In genomic region chr1:15526021-15526489, GRCh38 we compare ENCODE assay signal across 8 cellular contexts. TPM values are rescaled to one million over a fixed set of nuclear protein-coding genes. Genes with fewer than 3 reads are reported as not detected.
DNase-seq lines count a peak whose midpoint lies in the region; ATAC-seq, FAIRE-seq and TF ChIP-seq lines count a peak whose summit lies in the region.

No MANE protein-coding gene starts in this region.

- no peak overlapping the region for H2BK5ac ChIP-seq in mesendoderm (ENCODE audit: low read length)

- POLR2A ChIA-PET in GM12878 (lab: Charles Lee): interaction anchor here (0.6 to 1.9 kb wide), 8 partner anchors 54 to 358 kb away, joined by 3 to 8 read pairs (median 4); partner anchors contain the start of gene DDI2

- H3K18ac ChIP-seq in mesendoderm (ENCODE audit: low read length): no peak overlapping the region

- no peak for ATAC-seq in heart left ventricle
- no peak for ATAC-seq in Right ventricle myocardium inferior
- ATAC-seq in GM12878: no peak
- ATAC-seq in HG03571 (IDR thresholded peaks at IDR 0.05; ENCODE audit: unreplicated experiment): no peak
- ATAC-seq in HG03097 (IDR thresholded peaks at IDR 0.05; ENCODE audit: low FRiP score, unreplicated experiment): no peak

- no peak for TF ChIP-seq EP300 in GM12878 (IDR thresholded peaks at IDR 0.05; ENCODE audit: borderline replicate concordance in 1 of 2, control insufficient read depth in 1 of 2, low read depth in 2 of 2, low read length in 2 of 2)

- H3K79me2 ChIP-seq in GM12878 (ENCODE audit: control insufficient read depth, insufficient read depth, low read length) (peaks cover 13% of the 10 kb centered on the region), mesendoderm (ENCODE audit: control insufficient read depth, insufficient read depth, low read length) (peaks cover 4% of the 10 kb centered on the region)

- H2BK120ac ChIP-seq in mesendoderm (ENCODE audit: low read depth, low read length): no peak overlapping the region

- no peaks in the 10 kb centered on the region for H4K20me1 ChIP-seq in GM12878 (ENCODE audit: control insufficient read depth, insufficient read depth)

- H3K36me3 ChIP-seq in heart left ventricle: peaks cover 0 to 21% (median 8%) of the 10 kb centered on the region in 9 donors
- no peaks in the 10 kb centered on the region; a peak in 1 of 4 replicates for H3K36me3 ChIP-seq in GM12878 (ENCODE audit: control insufficient read depth in 2 of 2, insufficient read depth in 2 of 2, low read length in 1 of 2)
- H3K36me3 ChIP-seq in mesendoderm (ENCODE audit: control insufficient read depth, insufficient read depth, low read length): no peaks in the 10 kb centered on the region
- H3K36me3 ChIP-seq in urinary bladder (ENCODE audit: insufficient read depth): no peaks in the 10 kb centered on the region

- in situ Hi-C loops in GM12878 (cut with MboI): no loop called here

- no peak overlapping the region for H3K56ac ChIP-seq in mesendoderm (ENCODE audit: low read length)

- H3K27me3 ChIP-seq in heart left ventricle (no peaks in the 10 kb centered on the region), GM12878 (replicated peaks in 1 of 2; ENCODE audit: control insufficient read depth in 2 of 2, insufficient read depth in 2 of 2, low read length in 1 of 2) (no peaks in the 10 kb centered on the region), mesendoderm (ENCODE audit: insufficient read depth, low read length, poor library complexity) (no peaks in the 10 kb centered on the region)

- H3K79me1 ChIP-seq in mesendoderm (ENCODE audit: low read length): peaks cover 6% of the 10 kb centered on the region

- BruUV-seq in GM12878 (replicated peaks; lab: Mats Ljungman, UMichigan): no TSS peak

- SMC1A ChIA-PET in GM12878 (lab: Charles Lee; ENCODE audit: uncharacterized antibody, unreplicated experiment): interaction anchor here (1.3 to 1.8 kb wide), 3 partner anchors 9 to 101 kb away, joined by 3 to 8 read pairs (median 4); no protein-coding TSS in a partner anchor

- H3K4me3 ChIP-seq in heart left ventricle (peak overlapping the region in 10 of 12 donors; percentile 10 to 100 (median 75)), GM12878 (peak overlapping the region; percentile 70), mesendoderm (ENCODE audit: low read length) (no peak overlapping the region), urinary bladder (ENCODE audit: low read depth, low read length) (no peak overlapping the region)

- H2AK5ac ChIP-seq in mesendoderm (ENCODE audit: low read length): no peak overlapping the region

- H3K9ac ChIP-seq in GM12878 (ENCODE audit: control insufficient read depth, insufficient read depth, low read length) (peak overlapping the region; percentile 20), mesendoderm (ENCODE audit: low read length) (no peak overlapping the region)

- H4K8ac ChIP-seq in mesendoderm (ENCODE audit: low read depth, low read length): no peak overlapping the region

- no peak for TF ChIP-seq POLR2A in heart left ventricle (IDR thresholded peaks at IDR 0.05)
- TF ChIP-seq POLR2A in GM12878 (IDR thresholded peaks at IDR 0.05; ENCODE audit: low read depth, low read length): no peak

- H3K4ac ChIP-seq in mesendoderm (ENCODE audit: low read depth, low read length): no peak overlapping the region

- WGBS in heart left ventricle, 4 donors: 10 to 14% (median 12%) methylated on average over 9 of the region's 9 CpGs
- 11% methylated on average over 9 of the region's 9 CpGs for WGBS in GM12878 (ENCODE audit: insufficient coverage, insufficient replicate concordance, low lambda C conversion rate, missing lambda C conversion rate)
- WGBS in mesendoderm (ENCODE audit: extremely low coverage, insufficient coverage, low lambda C conversion rate): no CpG with 5 or more reads among the region's 9 CpGs
- 9% methylated on average over 9 of the region's 9 CpGs for WGBS in urinary bladder

- peaks cover 8 to 47% (median 29%) of the 10 kb centered on the region in 12 donors for H3K4me1 ChIP-seq in heart left ventricle
- H3K4me1 ChIP-seq in GM12878 (ENCODE audit: control insufficient read depth, insufficient read depth, low read length): peaks cover 9% of the 10 kb centered on the region; the same call in 1 of the 2 replicates
- peaks cover 4% of the 10 kb centered on the region for H3K4me1 ChIP-seq in mesendoderm (ENCODE audit: control insufficient read depth, low read depth, low read length)
- no peaks in the 10 kb centered on the region for H3K4me1 ChIP-seq in urinary bladder (ENCODE audit: insufficient read depth)

- RAD21 ChIA-PET in GM12878 (lab: Charles Lee; ENCODE audit: unreplicated experiment): interaction anchor here (1.3 kb wide), 2 partner anchors 92 to 114 kb away, joined by 3 to 5 read pairs; partner anchors contain the start of gene DDI2

- FAIRE-seq in GM12878 (lab: Jason Lieb, UNC): no peak

- CTCF ChIA-PET in GM12878 (lab: Yijun Ruan, JAX): interaction anchor here (0.5 to 1.4 kb wide), 3 partner anchors 9 to 137 kb away, joined by 3 to 4 read pairs (median 3); no protein-coding TSS in a partner anchor

- intact Hi-C loops in heart left ventricle (cut with DNase I) (loop anchor here in 3 of 10 donors (1.0 to 10.0 kb wide), 5 partner anchors 76 to 841 kb away; partner anchors contain the start of genes DDI2 (in 3 of the 3) and SZRD1 (in 1 of the 3)), Right ventricle myocardium inferior (cut with DNase I) (loop anchor here (5.0 kb wide), 1 partner anchor 91 kb away; the partner anchor contains the start of gene DDI2), GM12878 (cut with micrococcal nuclease; ENCODE audit: unreplicated experiment) (loop anchor here (2.0 to 10.0 kb wide), 3 partner anchors 91 to 449 kb away; partner anchors contain the start of genes DDI2, SPEN and ZBTB17)

- H2BK15ac ChIP-seq in mesendoderm (replicated peaks; ENCODE audit: low read depth): no peak overlapping the region

- no peak overlapping the region for H3K23ac ChIP-seq in mesendoderm (ENCODE audit: low read length)

- H3K9me3 ChIP-seq in heart left ventricle (no peaks in the 10 kb centered on the region), GM12878 (replicated peaks; ENCODE audit: control insufficient read depth, insufficient read depth, low read length) (no peaks in the 10 kb centered on the region)

- no peak overlapping the region for H4K5ac ChIP-seq in mesendoderm (ENCODE audit: low read length)

- DNase-seq in heart left ventricle (peak in 1 of 5 donors; percentile 50), Right ventricle myocardium inferior (ENCODE audit: missing footprints) (no peak), GM12878 (ENCODE audit: low read depth, low spot score) (no peak), mesendoderm (no peak), amygdala (lab: John Stamatoyannopoulos, UW) (no peak)

- peak overlapping the region; percentile 24 to 99 (median 96) for H3K27ac ChIP-seq in heart left ventricle
- H3K27ac ChIP-seq in GM12878 (ENCODE audit: control insufficient read depth, insufficient read depth): no peak overlapping the region
- H3K27ac ChIP-seq in mesendoderm (ENCODE audit: low read depth, low read length): no peak overlapping the region
- peak overlapping the region; percentile 90 for H3K27ac ChIP-seq in urinary bladder (ENCODE audit: low read depth)

- peak overlapping the region; percentile 98 for H3K4me2 ChIP-seq in GM12878 (ENCODE audit: control insufficient read depth, insufficient read depth)
- peak overlapping the region; percentile 2 for H3K4me2 ChIP-seq in mesendoderm (ENCODE audit: low read length)

- H2AFZ ChIP-seq in GM12878 (ENCODE audit: control insufficient read depth, low read depth, low read length): peak overlapping the region; percentile 93

- no peak for TF ChIP-seq RAD21 in GM12878 (IDR thresholded peaks at IDR 0.05; ENCODE audit: insufficient read depth, low read depth, low read length)

- no peak for TF ChIP-seq CTCF in heart left ventricle (IDR thresholded peaks at IDR 0.05)
- TF ChIP-seq CTCF in GM12878 (IDR thresholded peaks at IDR 0.05 in 2 of 3, conservative IDR thresholded peaks at IDR 0.05 in 1 of 3; ENCODE audit: control insufficient read depth in 2 of 3, extremely low read depth in 1 of 3, insufficient read depth in 1 of 3, low read depth in 3 of 3, low read length in 3 of 3): no peak; a peak in 1 of 6 replicates

RNA-seq across cellular contexts. Expression of gene DNAJC16, which starts 0.6 kb away (rescaled TPM):
- 10 to 100 TPM; 11.9 to 22.8 (median 19.1) TPM for total RNA-seq in heart left ventricle
- polyA plus RNA-seq in heart left ventricle: 10 to 100 TPM in 1 of 2 donors, 1 to 10 TPM in 1; 4.2 to 10.3 TPM
- 14.6 TPM for total RNA-seq in Right ventricle myocardium inferior
- 36.5 and 37.0 TPM in 2 replicates for total RNA-seq in GM12878 (2013; cell fraction: nucleolus; rRNA removed)
- total RNA-seq in GM12878 (2014; rRNA removed): 12.2 and 12.7 TPM in 2 replicates
- 9.4 and 10.3 TPM in 2 replicates for total RNA-seq in GM12878 (2014; rRNA removed; fragmentation: Illumina TruSeq; extraction: Trizol)
- 10.3 and 11.8 TPM in 2 replicates for total RNA-seq in GM12878 (2021)
- polyA plus RNA-seq in GM12878 (2011; ENCODE audit: low read depth): 2.7 TPM
- 8.6 and 10.6 TPM in 2 replicates for polyA plus RNA-seq in GM12878 (2011; rRNA removed)
- 5.0 and 7.7 TPM in 2 replicates for polyA plus RNA-seq in GM12878 (2011; cell fraction: cytosol; rRNA removed)
- 7.1 and 10.2 TPM in 2 replicates for polyA plus RNA-seq in GM12878 (2011; cell fraction: nucleus; rRNA removed)
- polyA plus RNA-seq in GM12878 (2012): 3.7 and 5.3 TPM in 2 replicates
- polyA plus RNA-seq in GM12878 (2014; fragmentation: Illumina TruSeq; extraction: Trizol): 8.5 and 10.7 TPM in 2 replicates
- polyA plus RNA-seq in GM12878 (2014; fragmentation: Nextera tagmentation; extraction: Ambion mirVana): 1 to 10 TPM; 2.4 to 4.4 TPM
- polyA plus RNA-seq in GM12878 (2014; rRNA removed): 7.0 and 7.1 TPM in 2 replicates
- polyA plus RNA-seq in GM12878 (2016; fragmentation: Nextera tagmentation; extraction: Ambion mirVana): 1 to 10 TPM; 6.8 to 6.9 TPM
- 10.9 and 16.5 TPM in 2 replicates for polyA minus RNA-seq in GM12878 (2011; rRNA and poly(A)+ RNA removed)
- polyA minus RNA-seq in GM12878 (2011; cell fraction: cytosol; rRNA and poly(A)+ RNA removed): 7.1 and 10.0 TPM in 2 replicates
- polyA minus RNA-seq in GM12878 (2011; cell fraction: nucleus; rRNA and poly(A)+ RNA removed): 2.9 and 6.0 TPM in 2 replicates
- polyA plus RNA-seq in mesendoderm (2013, experiment 1 of 2): 6.8 TPM
- polyA plus RNA-seq in mesendoderm (2013, experiment 2 of 2): 6.7 TPM
- total RNA-seq in urinary bladder: 18.7 TPM
- polyA plus RNA-seq in urinary bladder: 5.6 TPM

RNA-seq across cellular contexts. Expression of gene CASP9, which starts 2.0 kb away (rescaled TPM):
- total RNA-seq in heart left ventricle (10 to 100 TPM in 6 of 9 donors, 1 to 10 TPM in 3; 8.6 to 15.9 (median 11.8) TPM), Right ventricle myocardium inferior (11.2 TPM), GM12878 (2014; rRNA removed) (7.6 and 8.7 TPM in 2 replicates), GM12878 (2014; rRNA removed; fragmentation: Illumina TruSeq; extraction: Trizol) (6.3 and 6.5 TPM in 2 replicates), GM12878 (2021) (8.5 and 10.8 TPM in 2 replicates), urinary bladder (9.3 TPM)
- polyA plus RNA-seq in heart left ventricle (10 to 100 TPM; 11.5 to 16.9 TPM), GM12878 (2011; rRNA removed) (10.1 and 14.6 TPM in 2 replicates), GM12878 (2014; fragmentation: Illumina TruSeq; extraction: Trizol) (7.9 and 8.2 TPM in 2 replicates), GM12878 (2014; fragmentation: Nextera tagmentation; extraction: Ambion mirVana) (1 to 10 TPM; 2.7 to 3.9 TPM), GM12878 (2014; rRNA removed) (8.8 and 9.8 TPM in 2 replicates), GM12878 (2016; fragmentation: Nextera tagmentation; extraction: Ambion mirVana) (1 to 10 TPM; 7.2 to 7.6 TPM), urinary bladder (15.4 TPM)
- 9.2 and 9.5 TPM in 2 replicates for total RNA-seq in GM12878 (2013; cell fraction: nucleolus; rRNA removed)
- polyA plus RNA-seq in GM12878 (2011; ENCODE audit: low read depth): 5.6 TPM
- polyA plus RNA-seq in GM12878 (2011; cell fraction: cytosol; rRNA removed): 20.3 and 21.5 TPM in 2 replicates
- 17.7 and 18.3 TPM in 2 replicates for polyA plus RNA-seq in GM12878 (2011; cell fraction: nucleus; rRNA removed)
- 6.6 and 6.7 TPM in 2 replicates for polyA plus RNA-seq in GM12878 (2012)
- 13.1 and 16.9 TPM in 2 replicates for polyA minus RNA-seq in GM12878 (2011; rRNA and poly(A)+ RNA removed)
- polyA minus RNA-seq in GM12878 (2011; cell fraction: cytosol; rRNA and poly(A)+ RNA removed): 10.6 and 11.2 TPM in 2 replicates
- 4.2 and 6.9 TPM in 2 replicates for polyA minus RNA-seq in GM12878 (2011; cell fraction: nucleus; rRNA and poly(A)+ RNA removed)
- 5.2 TPM for polyA plus RNA-seq in mesendoderm (2013, experiment 1 of 2)
- 5.6 TPM for polyA plus RNA-seq in mesendoderm (2013, experiment 2 of 2)

RNA-seq across cellular contexts. Expression of gene CELA2B, which starts 50.2 kb away (rescaled TPM):
- total RNA-seq in heart left ventricle (not detected), Right ventricle myocardium inferior (not detected), GM12878 (2014; rRNA removed) (not detected in 2 replicates), GM12878 (2014; rRNA removed; fragmentation: Illumina TruSeq; extraction: Trizol) (not detected in 2 replicates), GM12878 (2021) (0.27 TPM in 1 of 2 replicates, not detected in the other), urinary bladder (0.32 TPM)
- polyA plus RNA-seq in heart left ventricle (not detected), GM12878 (2011; rRNA removed) (not detected in 2 replicates), GM12878 (2014; fragmentation: Illumina TruSeq; extraction: Trizol) (not detected in 2 replicates), GM12878 (2014; fragmentation: Nextera tagmentation; extraction: Ambion mirVana) (not detected), GM12878 (2014; rRNA removed) (not detected in 2 replicates), GM12878 (2016; fragmentation: Nextera tagmentation; extraction: Ambion mirVana) (not detected), urinary bladder (not detected)
- total RNA-seq in GM12878 (2013; cell fraction: nucleolus; rRNA removed): not detected in 2 replicates
- not detected for polyA plus RNA-seq in GM12878 (2011; ENCODE audit: low read depth)
- polyA plus RNA-seq in GM12878 (2011; cell fraction: cytosol; rRNA removed): not detected in 2 replicates
- polyA plus RNA-seq in GM12878 (2011; cell fraction: nucleus; rRNA removed): not detected in 2 replicates
- not detected in 2 replicates for polyA plus RNA-seq in GM12878 (2012)
- polyA minus RNA-seq in GM12878 (2011; rRNA and poly(A)+ RNA removed): not detected in 2 replicates
- polyA minus RNA-seq in GM12878 (2011; cell fraction: cytosol; rRNA and poly(A)+ RNA removed): not detected in 2 replicates
- not detected in 2 replicates for polyA minus RNA-seq in GM12878 (2011; cell fraction: nucleus; rRNA and poly(A)+ RNA removed)
- not detected for polyA plus RNA-seq in mesendoderm (2013, experiment 1 of 2)
- not detected for polyA plus RNA-seq in mesendoderm (2013, experiment 2 of 2)

RNA-seq across cellular contexts. Expression of gene AGMAT, which starts 58.8 kb away (rescaled TPM):
- total RNA-seq in heart left ventricle (under 1 TPM in 3 of 9 donors, not detected in 6; 0.22 to 0.53 (median 0.23) TPM), Right ventricle myocardium inferior (0.11 TPM), GM12878 (2014; rRNA removed) (7.0 and 7.9 TPM in 2 replicates), GM12878 (2014; rRNA removed; fragmentation: Illumina TruSeq; extraction: Trizol) (5.0 and 5.3 TPM in 2 replicates), GM12878 (2021) (6.9 and 7.4 TPM in 2 replicates), urinary bladder (0.48 TPM)
- polyA plus RNA-seq in heart left ventricle (under 1 TPM; 0.08 to 0.12 TPM), GM12878 (2011; rRNA removed) (1.4 and 1.5 TPM in 2 replicates), GM12878 (2014; fragmentation: Illumina TruSeq; extraction: Trizol) (3.5 and 4.7 TPM in 2 replicates), GM12878 (2014; fragmentation: Nextera tagmentation; extraction: Ambion mirVana) (1 to 10 TPM in 1 of 2 experiments, under 1 TPM in 1; 0.47 to 1.6 TPM), GM12878 (2014; rRNA removed) (5.7 and 6.0 TPM in 2 replicates), GM12878 (2016; fragmentation: Nextera tagmentation; extraction: Ambion mirVana) (1 to 10 TPM; 3.6 to 4.7 TPM), urinary bladder (0.27 TPM)
- 2.2 and 2.5 TPM in 2 replicates for total RNA-seq in GM12878 (2013; cell fraction: nucleolus; rRNA removed)
- 1.6 TPM for polyA plus RNA-seq in GM12878 (2011; ENCODE audit: low read depth)
- polyA plus RNA-seq in GM12878 (2011; cell fraction: cytosol; rRNA removed): 1.5 TPM in 2 replicates
- polyA plus RNA-seq in GM12878 (2011; cell fraction: nucleus; rRNA removed): 0.45 and 0.57 TPM in 2 replicates
- 2.0 and 2.3 TPM in 2 replicates for polyA plus RNA-seq in GM12878 (2012)
- 1.2 and 1.3 TPM in 2 replicates for polyA minus RNA-seq in GM12878 (2011; rRNA and poly(A)+ RNA removed)
- polyA minus RNA-seq in GM12878 (2011; cell fraction: cytosol; rRNA and poly(A)+ RNA removed): 1.5 and 1.7 TPM in 2 replicates
- 0.24 and 0.38 TPM in 2 replicates for polyA minus RNA-seq in GM12878 (2011; cell fraction: nucleus; rRNA and poly(A)+ RNA removed)
- 4.0 TPM for polyA plus RNA-seq in mesendoderm (2013, experiment 1 of 2)
- 3.8 TPM for polyA plus RNA-seq in mesendoderm (2013, experiment 2 of 2)

Comparison
In these comparisons a context has a peak if more than half of its experiments do, and no peak if none do; other contexts are left out.
1. H3K27ac ChIP-seq: peak in heart left ventricle (12 of 12) and urinary bladder (single experiment); none in GM12878 (single experiment) and mesendoderm (single experiment).
2. H3K4me3 ChIP-seq: peak in heart left ventricle (10 of 12) and GM12878 (single experiment); none in mesendoderm (single experiment) and urinary bladder (single experiment).